ENCODE assay signal across 25 cellular contexts in the genomic region with DNA sequence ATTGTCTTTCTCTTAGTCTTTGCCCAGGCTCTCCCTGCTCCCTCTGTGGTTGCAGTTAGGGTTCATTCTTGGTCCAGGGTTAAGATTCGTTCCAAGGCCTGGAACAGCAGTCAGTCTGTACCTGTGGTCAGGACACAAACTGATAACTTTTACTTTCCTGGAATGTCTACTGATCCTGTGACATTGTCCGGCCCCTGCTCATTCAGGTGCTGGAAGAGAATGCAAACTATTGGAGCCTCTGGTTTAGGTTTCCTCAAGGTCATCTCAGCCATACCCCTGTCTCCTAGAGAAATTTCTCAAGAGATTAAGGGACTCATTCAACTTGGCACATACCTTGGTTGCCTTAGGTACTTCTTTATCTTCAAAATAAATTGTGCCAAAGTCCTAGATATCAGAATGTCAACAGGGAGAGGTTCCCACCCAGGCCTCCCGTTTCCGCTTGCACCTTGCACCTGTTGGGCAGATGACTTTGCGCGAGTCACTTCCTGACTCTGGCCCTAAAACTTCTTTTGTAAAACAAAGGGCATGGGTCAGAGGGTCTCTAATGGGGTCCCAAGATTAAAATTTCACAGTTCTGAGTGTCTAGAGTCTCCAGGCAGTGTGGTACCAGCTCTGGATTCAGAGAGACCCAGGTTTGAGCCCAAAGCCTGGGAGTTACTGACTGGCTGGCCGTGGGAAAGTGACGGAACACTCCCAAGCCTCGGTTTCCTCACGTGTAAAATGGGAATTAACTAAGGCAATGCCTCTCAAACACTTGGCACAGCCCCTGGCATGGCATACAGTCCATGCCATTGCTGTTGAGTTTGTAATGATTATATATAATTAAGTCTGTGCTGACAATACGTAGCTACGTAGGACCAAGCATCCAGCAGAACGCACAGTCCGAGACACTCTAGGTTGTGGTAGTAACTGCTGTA. TPM values are rescaled to one million over a fixed set of nuclear protein-coding genes. Genes with fewer than 3 reads are reported as not detected.
"Had no signal": no experiment of that assay in that cellular context is flagged by ENCODE, and none has a peak within 500 bp of the region (broad histone marks: within the 10 kb centered on the region; RNA-seq: fewer than 3 reads in every experiment).

No MANE protein-coding gene starts in this region.

- H3K4me1 Mint-ChIP-seq: activated naive CD4-positive, alpha-beta T cell treated with anti-CD3 and anti-CD28 coated beads, Interleukin-2, amount 10 ng/mL, durations not matched to agents 7 days and 5 days; activated naive CD8-positive, alpha-beta T cell treated with anti-CD3 and anti-CD28 coated beads, Interleukin-2, amount 50 U/mL, for 24 hours; neural crest cell; stimulated activated naive B cell treated with anti-CD40 and anti-IgM and Interleukin-4, amounts not matched to agents 10 μg/mL and 1 μg/mL and 100 μg/mL, for 72 hours had no signal

- H3K4me3 ChIP-seq: cardiac muscle cell, sigmoid colon, testis, upper lobe of right lung had no signal

- FAIRE-seq: TTC549 had no signal

- H3K4me1 ChIP-seq: foreskin keratinocyte, sigmoid colon, testis, upper lobe of right lung had no signal

- H3K36me3 ChIP-seq: cardiac muscle cell, sigmoid colon, upper lobe of right lung had no signal

- DNase-seq: activated CD8-positive, alpha-beta memory T cell treated with anti-CD3 and anti-CD28 coated beads, Interleukin-2, amount 50 U/mL, for 48 hours; activated naive CD4-positive, alpha-beta T cell treated with anti-CD3 and anti-CD28 coated beads, Interleukin-2, amount 10 ng/mL, durations not matched to agents 7 days and 5 days; activated naive CD8-positive, alpha-beta T cell treated with anti-CD3 and anti-CD28 coated beads, Interleukin-2, amount 50 U/mL, for 24 hours; activated T-cell treated with anti-CD3 and anti-CD28 coated beads, Interleukin-2, amount 50 U/mL, for 4 hours; effector CD8-positive, alpha-beta T cell; foreskin keratinocyte; left ventricle myocardium superior; midbrain; naive thymus-derived CD4-positive, alpha-beta T cell; occipital lobe; sigmoid colon; stimulated activated CD4-positive, alpha-beta T cell treated with anti-CD3 and anti-CD28 coated beads, Interleukin-2, amount 100 ng/mL, for 48 hours; stimulated activated CD8-positive, alpha-beta memory T cell treated with anti-CD3 and anti-CD28 coated beads, Interleukin-4, amount 100 ng/mL, for 48 hours; stimulated activated naive B cell treated with anti-CD40 and anti-IgM and Interleukin-4, amounts not matched to agents 10 μg/mL and 1 μg/mL and 100 μg/mL, for 72 hours; T-helper 1 cell; testis; upper lobe of right lung had no signal

- H3K9me3 ChIP-seq: sigmoid colon, testis, upper lobe of right lung had no signal

- H3K27me3 Mint-ChIP-seq: activated naive CD8-positive, alpha-beta T cell treated with anti-CD3 and anti-CD28 coated beads, Interleukin-2, amount 50 U/mL, for 24 hours; dendritic cell treated with granulocyte-macrophage colony-stimulating factor and Interleukin-4, amounts not matched to agents 40 ng/mL and 50 ng/mL, for 4 days; naive thymus-derived CD4-positive, alpha-beta T cell had no signal

- H3K9me3 Mint-ChIP-seq: activated naive CD4-positive, alpha-beta T cell treated with anti-CD3 and anti-CD28 coated beads, Interleukin-2, amount 10 ng/mL, durations not matched to agents 7 days and 5 days; activated naive CD8-positive, alpha-beta T cell treated with anti-CD3 and anti-CD28 coated beads, Interleukin-2, amount 50 U/mL, for 24 hours; activated T-cell treated with anti-CD3 and anti-CD28 coated beads, Interleukin-2, amount 50 U/mL, for 4 hours; activated T-helper 2 cell treated with anti-CD3 and anti-CD28 coated beads, Interferon-gamma antibody, Interleukin-2, Interleukin-4, amounts not matched to agents 10 μg/mL and 5 μg/mL and 100 μg/mL, durations not matched to agents 14 hours and 24 hours and 36 hours; dendritic cell treated with granulocyte-macrophage colony-stimulating factor and Interleukin-4, amounts not matched to agents 40 ng/mL and 50 ng/mL, for 4 days; neural crest cell; stimulated activated naive B cell treated with anti-CD40 and anti-IgM and Interleukin-4, amounts not matched to agents 10 μg/mL and 1 μg/mL and 100 μg/mL, for 72 hours had no signal

- H3K27me3 ChIP-seq: cardiac muscle cell, foreskin keratinocyte, sigmoid colon, testis, upper lobe of right lung had no signal

- H3K4me3 Mint-ChIP-seq: activated naive CD4-positive, alpha-beta T cell treated with anti-CD3 and anti-CD28 coated beads, Interleukin-2, amount 10 ng/mL, durations not matched to agents 7 days and 5 days; activated naive CD8-positive, alpha-beta T cell treated with anti-CD3 and anti-CD28 coated beads, Interleukin-2, amount 50 U/mL, for 24 hours; activated T-cell treated with anti-CD3 and anti-CD28 coated beads, Interleukin-2, amount 50 U/mL, for 4 hours; dendritic cell treated with granulocyte-macrophage colony-stimulating factor and Interleukin-4, amounts not matched to agents 40 ng/mL and 50 ng/mL, for 4 days; naive thymus-derived CD4-positive, alpha-beta T cell; neural crest cell; stimulated activated naive B cell treated with anti-CD40 and anti-IgM and Interleukin-4, amounts not matched to agents 10 μg/mL and 1 μg/mL and 100 μg/mL, for 72 hours had no signal

- H3K27ac ChIP-seq: cardiac muscle cell, foreskin keratinocyte, sigmoid colon, testis, upper lobe of right lung had no signal

- ATAC-seq: activated naive CD8-positive, alpha-beta T cell treated with anti-CD3 and anti-CD28 coated beads, Interleukin-2, amount 50 U/mL, for 24 hours; activated T-cell treated with anti-CD3 and anti-CD28 coated beads, Interleukin-2, amount 50 U/mL, for 4 hours; foreskin keratinocyte; left ventricle myocardium superior; naive thymus-derived CD4-positive, alpha-beta T cell; stimulated activated naive B cell treated with anti-CD40 and anti-IgM and Interleukin-4, amounts not matched to agents 10 μg/mL and 1 μg/mL and 100 μg/mL, for 72 hours; upper lobe of right lung had no signal

- H3K27ac Mint-ChIP-seq: activated naive CD4-positive, alpha-beta T cell treated with anti-CD3 and anti-CD28 coated beads, Interleukin-2, amount 10 ng/mL, durations not matched to agents 7 days and 5 days; activated naive CD8-positive, alpha-beta T cell treated with anti-CD3 and anti-CD28 coated beads, Interleukin-2, amount 50 U/mL, for 24 hours; activated T-helper 2 cell treated with anti-CD3 and anti-CD28 coated beads, Interferon-gamma antibody, Interleukin-2, Interleukin-4, amounts not matched to agents 10 μg/mL and 5 μg/mL and 100 μg/mL, durations not matched to agents 14 hours and 24 hours and 36 hours; dendritic cell treated with granulocyte-macrophage colony-stimulating factor and Interleukin-4, amounts not matched to agents 40 ng/mL and 50 ng/mL, for 4 days; stimulated activated naive B cell treated with anti-CD40 and anti-IgM and Interleukin-4, amounts not matched to agents 10 μg/mL and 1 μg/mL and 100 μg/mL, for 72 hours had no signal

- H3K36me3 Mint-ChIP-seq: activated naive CD4-positive, alpha-beta T cell treated with anti-CD3 and anti-CD28 coated beads, Interleukin-2, amount 10 ng/mL, durations not matched to agents 7 days and 5 days; naive thymus-derived CD4-positive, alpha-beta T cell; stimulated activated naive B cell treated with anti-CD40 and anti-IgM and Interleukin-4, amounts not matched to agents 10 μg/mL and 1 μg/mL and 100 μg/mL, for 72 hours had no signal

RNA-seq across cellular contexts. Expression of gene CYP2S1, which starts 25.9 kb away (rescaled TPM):
- total RNA-seq: activated CD8-positive, alpha-beta memory T cell treated with anti-CD3 and anti-CD28 coated beads for 36 hours; chondrocyte; neural crest cell had no signal
- polyA plus RNA-seq: naive thymus-derived CD4-positive, alpha-beta T cell had no signal

RNA-seq across cellular contexts. Expression of gene CYP2F1, which starts 52.9 kb away (rescaled TPM):
- total RNA-seq: activated CD8-positive, alpha-beta memory T cell treated with anti-CD3 and anti-CD28 coated beads for 36 hours; activated T-cell treated with anti-CD3 and anti-CD28 coated beads, Interleukin-2, amount 50 U/mL, for 4 hours; activated T-helper 2 cell treated with anti-CD3 and anti-CD28 coated beads, Interferon-gamma antibody, Interleukin-2, Interleukin-4, amounts not matched to agents 10 μg/mL and 5 μg/mL and 100 μg/mL, durations not matched to agents 14 hours and 24 hours and 36 hours; cardiac muscle cell; chondrocyte; foreskin keratinocyte; left ventricle myocardium superior; neural crest cell; occipital lobe; renal cortical epithelial cell; sigmoid colon; upper lobe of right lung had no signal
- polyA plus RNA-seq: cardiac muscle cell; foreskin keratinocyte; naive thymus-derived CD4-positive, alpha-beta T cell; sigmoid colon had no signal
